Comparison of ENCODE assay signal across 1 cellular context in genomic region chr16:85637061-85637807, GRCh38.
TF ChIP-seq lines count a peak whose summit lies in the region.

No MANE protein-coding gene starts in this region.

TF ChIP-seq in H1, 55 proteins besides CTCF, POLR2A, EP300 and RAD21:
- TF ChIP-seq BRCA1 (IDR thresholded peaks at IDR 0.05; ENCODE audit: low read depth, low read length) (no peak), SIN3A (conservative IDR thresholded peaks at IDR 0.05 in 1 of 2, IDR thresholded peaks at IDR 0.05 in 1 of 2; ENCODE audit: low read depth in 1 of 2, low read length in 2 of 2) (no peak), BACH1 (IDR thresholded peaks at IDR 0.05; ENCODE audit: low read length) (no peak), ZNF274 (IDR thresholded peaks at IDR 0.05; ENCODE audit: borderline replicate concordance, extremely low read depth, low read length) (no peak), POLR2AphosphoS5 (IDR thresholded peaks at IDR 0.05; ENCODE audit: low read depth, low read length) (no peak), CHD2 (IDR thresholded peaks at IDR 0.05; ENCODE audit: low read length) (no peak)
